Comparison of ENCODE assay signal across 20 cellular contexts in the genomic region with DNA sequence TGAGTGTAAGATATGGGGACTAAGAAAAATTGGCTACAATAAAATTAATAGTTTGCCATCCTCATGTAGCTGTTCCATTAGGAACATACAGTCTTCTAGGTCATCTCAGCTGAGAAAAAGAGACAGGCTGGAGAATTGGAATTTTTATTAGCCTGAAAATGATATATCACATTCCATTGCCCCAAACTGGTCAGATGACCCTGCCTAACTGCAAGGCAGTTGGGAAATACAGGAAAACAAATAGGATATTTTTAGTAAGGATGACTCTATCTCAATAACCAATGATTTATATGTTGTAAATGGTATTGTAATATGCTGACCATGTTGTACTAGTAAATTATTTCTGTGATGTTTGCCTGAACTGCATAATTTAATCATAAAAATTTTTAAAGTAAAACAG.
"Had no signal": no experiment of that assay in that cellular context is flagged by ENCODE, and none has a peak within 500 bp of the region (broad histone marks: within the 10 kb centered on the region; RNA-seq: fewer than 3 reads in every experiment).

No MANE protein-coding gene starts in this region.

- H3K4me3 ChIP-seq: ascending aorta, left lung, smooth muscle cell had no signal

- DNase-seq: activated CD4-positive, alpha-beta memory T cell treated with anti-CD3 and anti-CD28 coated beads for 36 hours; activated CD4-positive, alpha-beta T cell treated with anti-CD3 and anti-CD28 coated beads for 1 hour; activated CD8-positive, alpha-beta memory T cell treated with anti-CD3 and anti-CD28 coated beads, Interleukin-2, amount 50 U/mL, for 4 hours; activated naive CD8-positive, alpha-beta T cell treated with anti-CD3 and anti-CD28 coated beads, Interleukin-2, amount 10 ng/mL, durations not matched to agents 7 days and 5 days; activated T-cell treated with anti-CD3 and anti-CD28 coated beads, Interleukin-2, amount 50 U/mL, for 72 hours; caudate nucleus; cortex of kidney; effector memory CD4-positive, alpha-beta T cell; foreskin keratinocyte; head of caudate nucleus; left lung; natural killer cell; right cardiac atrium had no signal

- H3K4me1 ChIP-seq: ascending aorta, foreskin keratinocyte, left lung had no signal

- ATAC-seq: activated T-cell treated with anti-CD3 and anti-CD28 coated beads, Interleukin-2, amount 50 U/mL, for 72 hours; foreskin keratinocyte; left lung; natural killer cell; right cardiac atrium had no signal

- H3K27me3 Mint-ChIP-seq: activated CD4-positive, alpha-beta memory T cell treated with anti-CD3 and anti-CD28 coated beads for 36 hours; activated naive CD8-positive, alpha-beta T cell treated with anti-CD3 and anti-CD28 coated beads, Interleukin-2, amount 10 ng/mL, durations not matched to agents 7 days and 5 days; progenitor cell of endocrine pancreas had no signal

- H3K4me2 ChIP-seq: smooth muscle cell had no signal

- H3K9me3 ChIP-seq: ascending aorta, left lung had no signal

- H3K36me3 ChIP-seq: ascending aorta, left lung had no signal

- H3K4me1 Mint-ChIP-seq: activated naive CD8-positive, alpha-beta T cell treated with anti-CD3 and anti-CD28 coated beads, Interleukin-2, amount 10 ng/mL, durations not matched to agents 7 days and 5 days; natural killer cell had no signal

- H3K4me3 Mint-ChIP-seq: activated CD4-positive, alpha-beta memory T cell treated with anti-CD3 and anti-CD28 coated beads for 36 hours; activated naive CD8-positive, alpha-beta T cell treated with anti-CD3 and anti-CD28 coated beads, Interleukin-2, amount 10 ng/mL, durations not matched to agents 7 days and 5 days; activated T-cell treated with anti-CD3 and anti-CD28 coated beads, Interleukin-2, amount 50 U/mL, for 72 hours; natural killer cell; T-helper 2 cell treated with Interferon-gamma antibody and Interleukin-4, amounts not matched to agents 5 μg/mL and 100 μg/mL, for 36 hours had no signal

- H3K36me3 Mint-ChIP-seq: activated CD4-positive, alpha-beta memory T cell treated with anti-CD3 and anti-CD28 coated beads for 36 hours; activated naive CD8-positive, alpha-beta T cell treated with anti-CD3 and anti-CD28 coated beads, Interleukin-2, amount 10 ng/mL, durations not matched to agents 7 days and 5 days; natural killer cell had no signal

- H3K9me3 Mint-ChIP-seq: activated CD4-positive, alpha-beta memory T cell treated with anti-CD3 and anti-CD28 coated beads for 36 hours; activated naive CD8-positive, alpha-beta T cell treated with anti-CD3 and anti-CD28 coated beads, Interleukin-2, amount 10 ng/mL, durations not matched to agents 7 days and 5 days had no signal

- FAIRE-seq: islet of Langerhans, urothelium cell line had no signal

- H3K27ac Mint-ChIP-seq: activated CD4-positive, alpha-beta memory T cell treated with anti-CD3 and anti-CD28 coated beads for 36 hours; activated naive CD8-positive, alpha-beta T cell treated with anti-CD3 and anti-CD28 coated beads, Interleukin-2, amount 10 ng/mL, durations not matched to agents 7 days and 5 days; activated T-cell treated with anti-CD3 and anti-CD28 coated beads, Interleukin-2, amount 50 U/mL, for 72 hours; natural killer cell; progenitor cell of endocrine pancreas; T-helper 2 cell treated with Interferon-gamma antibody and Interleukin-4, amounts not matched to agents 5 μg/mL and 100 μg/mL, for 36 hours had no signal

- H3K27me3 ChIP-seq: ascending aorta, foreskin keratinocyte, left lung had no signal

- H3K27ac ChIP-seq: ascending aorta, epithelial cell of prostate, foreskin keratinocyte, left lung had no signal
